8 cellular contexts compared by ENCODE assay signal in genomic region chr1:34365295-34365694, GRCh38.
"Had no signal": no experiment of that assay in that cellular context is flagged by ENCODE, and none has a peak within 500 bp of the region (broad histone marks: within the 10 kb centered on the region; RNA-seq: fewer than 3 reads in every experiment).

No MANE protein-coding gene starts in this region.

- H3K9ac ChIP-seq: GM23248, KMS-11 had no signal

- FAIRE-seq: H54, HTR-8/SVneo had no signal

- H3K27ac ChIP-seq: GM23248, KMS-11 had no signal

- H2AFZ ChIP-seq: GM23248 had no signal

- DNase-seq: GM23248, GOT3, HCEC 1CT, IMR-90, KBM-7 had no signal

- H3K4me3 ChIP-seq: GM23248 had no signal

- H3K4me2 ChIP-seq: KMS-11 had no signal
